In the genomic region with DNA sequence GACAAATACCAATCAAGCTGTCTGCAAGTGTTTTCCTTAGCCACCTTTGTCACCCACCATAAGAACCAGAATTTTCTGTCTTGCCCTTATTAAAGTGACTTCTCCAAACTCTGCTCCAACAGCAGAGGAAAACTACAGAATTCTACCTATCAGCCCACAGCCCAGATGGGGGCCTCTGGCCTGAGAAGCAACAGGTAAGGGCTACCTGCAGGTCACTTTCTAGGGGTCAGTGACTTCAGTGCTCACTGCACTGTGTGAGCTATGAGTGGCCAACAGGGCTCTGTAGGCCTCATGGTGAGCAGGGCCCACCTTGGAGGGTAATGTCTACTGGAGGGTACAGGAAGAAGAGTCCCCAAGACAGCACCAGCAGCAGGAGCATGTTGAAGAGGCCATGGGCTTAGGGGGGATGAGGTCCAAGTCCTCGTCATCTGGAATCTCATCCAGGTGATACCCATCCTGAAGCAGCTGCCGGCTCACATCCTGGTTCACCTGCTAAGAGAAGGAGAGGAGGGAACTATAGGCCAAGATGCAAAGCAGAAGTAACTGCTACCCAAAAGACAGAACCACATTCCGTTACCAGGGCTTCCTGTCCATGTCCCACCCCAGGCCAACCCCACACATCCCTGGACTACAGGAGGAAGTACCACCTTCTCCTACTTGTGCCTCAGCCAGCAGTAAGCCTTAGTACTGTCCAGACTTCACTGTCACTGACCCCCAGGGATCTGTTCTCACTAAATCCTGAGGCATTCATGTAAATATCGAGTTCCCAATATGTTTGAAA, we compare ENCODE assay signal across 14 cellular contexts. TPM values are rescaled to one million over a fixed set of nuclear protein-coding genes. Genes with fewer than 3 reads are reported as not detected.
DNase-seq lines count a peak whose midpoint lies in the region; TF ChIP-seq lines count a peak whose summit lies in the region.
"Had no signal": no experiment of that assay in that cellular context is flagged by ENCODE, and none has a peak within 500 bp of the region (broad histone marks: within the 10 kb centered on the region; RNA-seq: fewer than 3 reads in every experiment).

No MANE protein-coding gene starts in this region.

- no peak overlapping the region for H3K4me3 ChIP-seq in Karpas-422 (ENCODE audit: low read length)
- H3K4me3 ChIP-seq in brain microvascular endothelial cell (ENCODE audit: low read depth, low read length): no peak overlapping the region
- H3K4me3 ChIP-seq: GM23338 had no signal

- H3K36me3 Mint-ChIP-seq in activated naive CD4-positive, alpha-beta T cell treated with anti-CD3 and anti-CD28 coated beads for 36 hours (ENCODE audit: low read depth): peaks cover 14% of the 10 kb centered on the region
- H3K36me3 Mint-ChIP-seq in dendritic cell treated with granulocyte-macrophage colony-stimulating factor and Interleukin-4, amounts not matched to agents 40 ng/mL and 50 ng/mL, for 4 days (ENCODE audit: low read depth): peaks cover 77% of the 10 kb centered on the region
- peaks cover 20% of the 10 kb centered on the region for H3K36me3 Mint-ChIP-seq in type B pancreatic cell

- no peaks in the 10 kb centered on the region for H3K27me3 ChIP-seq in Karpas-422 (ENCODE audit: low read length)
- H3K27me3 ChIP-seq in brain microvascular endothelial cell (replicated peaks): no peaks in the 10 kb centered on the region
- H3K27me3 ChIP-seq: foreskin keratinocyte had no signal

- no peak for DNase-seq in activated naive CD4-positive, alpha-beta T cell treated with anti-CD3 and anti-CD28 coated beads for 36 hours
- no peak for DNase-seq in activated naive CD4-positive, alpha-beta T cell (lab: John Stamatoyannopoulos, UW)
- no peak for DNase-seq in Karpas-422
- DNase-seq in type B pancreatic cell (ENCODE audit: extremely low spot score, unreplicated experiment): no peak
- no peak for DNase-seq in NCI-H2081 (lab: John Stamatoyannopoulos, UW)
- no peak for DNase-seq in brain microvascular endothelial cell
- DNase-seq in NCI-H1417 treated with DMSO at 0.1 percent for 48 hours (lab: John Stamatoyannopoulos, UW): no peak
- DNase-seq: amniotic stem cell, NCI-H2227 treated with DMSO at 0.1 percent for 48 hours had no signal

- no peaks in the 10 kb centered on the region for H3K9me3 ChIP-seq in Karpas-422 (ENCODE audit: low read length)

- H3K27me3 Mint-ChIP-seq in activated naive CD4-positive, alpha-beta T cell treated with anti-CD3 and anti-CD28 coated beads for 36 hours (ENCODE audit: low read depth): no peaks in the 10 kb centered on the region
- H3K27me3 Mint-ChIP-seq in dendritic cell treated with granulocyte-macrophage colony-stimulating factor and Interleukin-4, amounts not matched to agents 40 ng/mL and 50 ng/mL, for 4 days: no peaks in the 10 kb centered on the region
- H3K27me3 Mint-ChIP-seq in type B pancreatic cell: no peaks in the 10 kb centered on the region

- no peaks in the 10 kb centered on the region for H3K9me3 Mint-ChIP-seq in activated naive CD4-positive, alpha-beta T cell treated with anti-CD3 and anti-CD28 coated beads for 36 hours
- no peaks in the 10 kb centered on the region for H3K9me3 Mint-ChIP-seq in dendritic cell treated with granulocyte-macrophage colony-stimulating factor and Interleukin-4, amounts not matched to agents 40 ng/mL and 50 ng/mL, for 4 days
- no peaks in the 10 kb centered on the region for H3K9me3 Mint-ChIP-seq in type B pancreatic cell
- H3K9me3 Mint-ChIP-seq: activated T-cell treated with anti-CD3 and anti-CD28 coated beads, Interleukin-2, amount 50 U/mL, for 72 hours; GM23338; T-helper 2 cell treated with Interferon-gamma antibody and Interleukin-4, amounts not matched to agents 5 μg/mL and 100 μg/mL, for 36 hours had no signal

- H3K4me2 ChIP-seq in Karpas-422 (ENCODE audit: low read depth, low read length, poor library complexity, severe bottlenecking): no peak overlapping the region
- H3K4me2 ChIP-seq: GM23338 had no signal

- CTCF ChIA-PET in activated naive CD4-positive, alpha-beta T cell treated with anti-CD3 and anti-CD28 coated beads for 36 hours (lab: Charles Lee): interaction anchor here (0.6 to 6.6 kb wide), 45 partner anchors 8 to 267 kb away, joined by 3 to 79 read pairs (median 5); partner anchors contain the start of genes LMAN1L, MPI, PPCDC and RPP25

- H3K27ac ChIP-seq in Karpas-422 (ENCODE audit: low read length) (peak overlapping the region; percentile 48), brain microvascular endothelial cell (no peak overlapping the region)
- H3K27ac ChIP-seq: foreskin keratinocyte had no signal

- in situ Hi-C loops in brain microvascular endothelial cell (cut with HindIII; ENCODE audit: low pct_ligation_motif_present, low sequenced_read_pairs): no loop called here

- H3K9ac ChIP-seq in Karpas-422 (ENCODE audit: low read length): peak overlapping the region; percentile 11; the same call in 1 of the 2 replicates

- intact Hi-C loops in activated naive CD4-positive, alpha-beta T cell treated with anti-CD3 and anti-CD28 coated beads for 36 hours (cut with micrococcal nuclease): no loop called here
- intact Hi-C loops in dendritic cell treated with granulocyte-macrophage colony-stimulating factor and Interleukin-4, amounts not matched to agents 40 ng/mL and 50 ng/mL, for 4 days (cut with micrococcal nuclease): loop anchor here (2.0 to 5.0 kb wide), 2 partner anchors 35 to 36 kb away; partner anchors contain the start of gene COX5A

- H3K79me2 ChIP-seq in Karpas-422 (ENCODE audit: low read length): peaks cover 20% of the 10 kb centered on the region

- peak overlapping the region; percentile 11 for H3K27ac Mint-ChIP-seq in activated naive CD4-positive, alpha-beta T cell treated with anti-CD3 and anti-CD28 coated beads for 36 hours
- peak overlapping the region; percentile 45 for H3K27ac Mint-ChIP-seq in dendritic cell treated with granulocyte-macrophage colony-stimulating factor and Interleukin-4, amounts not matched to agents 40 ng/mL and 50 ng/mL, for 4 days
- H3K27ac Mint-ChIP-seq in type B pancreatic cell: peak overlapping the region; percentile 84
- H3K27ac Mint-ChIP-seq: activated T-cell treated with anti-CD3 and anti-CD28 coated beads, Interleukin-2, amount 50 U/mL, for 72 hours; GM23338 had no signal

- no peaks in the 10 kb centered on the region for H4K20me1 ChIP-seq in Karpas-422 (ENCODE audit: insufficient read depth, low read depth, low read length)

- H3K36me3 ChIP-seq in Karpas-422 (ENCODE audit: insufficient read depth, low read length) (peaks cover 41% of the 10 kb centered on the region), brain microvascular endothelial cell (replicated peaks) (peaks cover 58% of the 10 kb centered on the region)

- no peaks in the 10 kb centered on the region for H3K9me2 ChIP-seq in Karpas-422 (replicated peaks; ENCODE audit: insufficient read depth, low read length)

- H3K4me3 Mint-ChIP-seq in activated naive CD4-positive, alpha-beta T cell treated with anti-CD3 and anti-CD28 coated beads for 36 hours: no peak overlapping the region
- no peak overlapping the region for H3K4me3 Mint-ChIP-seq in dendritic cell treated with granulocyte-macrophage colony-stimulating factor and Interleukin-4, amounts not matched to agents 40 ng/mL and 50 ng/mL, for 4 days
- peak overlapping the region; percentile 30 for H3K4me3 Mint-ChIP-seq in type B pancreatic cell
- H3K4me3 Mint-ChIP-seq: activated T-cell treated with anti-CD3 and anti-CD28 coated beads, Interleukin-2, amount 50 U/mL, for 72 hours; GM23338; T-helper 2 cell treated with Interferon-gamma antibody and Interleukin-4, amounts not matched to agents 5 μg/mL and 100 μg/mL, for 36 hours had no signal

- peaks cover 44% of the 10 kb centered on the region for H3K4me1 ChIP-seq in Karpas-422 (ENCODE audit: low read length)
- H3K4me1 ChIP-seq: foreskin keratinocyte had no signal

- peaks cover 25% of the 10 kb centered on the region for H3K4me1 Mint-ChIP-seq in activated naive CD4-positive, alpha-beta T cell treated with anti-CD3 and anti-CD28 coated beads for 36 hours (ENCODE audit: low read depth)
- H3K4me1 Mint-ChIP-seq in dendritic cell treated with granulocyte-macrophage colony-stimulating factor and Interleukin-4, amounts not matched to agents 40 ng/mL and 50 ng/mL, for 4 days (ENCODE audit: low read depth): peaks cover 56% of the 10 kb centered on the region
- peaks cover 20% of the 10 kb centered on the region for H3K4me1 Mint-ChIP-seq in type B pancreatic cell (ENCODE audit: unreplicated experiment)

- TF ChIP-seq CTCF in type B pancreatic cell (conservative IDR thresholded peaks at IDR 0.05) (no peak), brain microvascular endothelial cell (IDR thresholded peaks at IDR 0.05; ENCODE audit: low read depth, low read length, missing control alignments) (no peak)

- H2AFZ ChIP-seq in Karpas-422 (ENCODE audit: low read length): no peak overlapping the region
- H2AFZ ChIP-seq: GM23338 had no signal

RNA-seq across cellular contexts. Expression of gene FAM219B, which starts 4.2 kb away (rescaled TPM):
- 10 to 100 TPM; 60.3 to 63.0 TPM for total RNA-seq in activated naive CD4-positive, alpha-beta T cell treated with anti-CD3 and anti-CD28 coated beads for 36 hours
- total RNA-seq in Karpas-422 (2014; rRNA removed; shearing (Covaris generic); ENCODE audit: low replicate concordance): 58.8 and 69.5 TPM in 2 replicates
- 112 and 117 TPM in 2 replicates for total RNA-seq in type B pancreatic cell (ENCODE audit: low replicate concordance)

RNA-seq across cellular contexts. Expression of gene MPI, which starts 12.6 kb away (rescaled TPM):
- 10 to 100 TPM; 55.2 to 56.1 TPM for total RNA-seq in activated naive CD4-positive, alpha-beta T cell treated with anti-CD3 and anti-CD28 coated beads for 36 hours
- 73.7 and 78.8 TPM in 2 replicates for total RNA-seq in Karpas-422 (2014; rRNA removed; shearing (Covaris generic); ENCODE audit: low replicate concordance)
- 32.7 and 50.3 TPM in 2 replicates for total RNA-seq in type B pancreatic cell (ENCODE audit: low replicate concordance)

RNA-seq across cellular contexts. Expression of gene SCAMP2, which starts 29.3 kb away (rescaled TPM):
- total RNA-seq in activated naive CD4-positive, alpha-beta T cell treated with anti-CD3 and anti-CD28 coated beads for 36 hours: 10 to 100 TPM; 60.6 TPM
- 37.1 and 54.9 TPM in 2 replicates for total RNA-seq in Karpas-422 (2014; rRNA removed; shearing (Covaris generic); ENCODE audit: low replicate concordance)
- 58.0 and 100 TPM in 2 replicates for total RNA-seq in type B pancreatic cell (ENCODE audit: low replicate concordance)

RNA-seq across cellular contexts. Expression of gene COX5A, which starts 35.4 kb away (rescaled TPM):
- total RNA-seq in activated naive CD4-positive, alpha-beta T cell treated with anti-CD3 and anti-CD28 coated beads for 36 hours: 100 to 1,000 TPM; 346 to 348 TPM
- total RNA-seq in Karpas-422 (2014; rRNA removed; shearing (Covaris generic); ENCODE audit: low replicate concordance): 135 and 229 TPM in 2 replicates
- total RNA-seq in type B pancreatic cell (ENCODE audit: low replicate concordance): 248 and 307 TPM in 2 replicates

RNA-seq across cellular contexts. Expression of gene RPP25, which starts 54.1 kb away (rescaled TPM):
- 1 to 10 TPM; 3.5 to 3.7 TPM for total RNA-seq in activated naive CD4-positive, alpha-beta T cell treated with anti-CD3 and anti-CD28 coated beads for 36 hours
- total RNA-seq in Karpas-422 (2014; rRNA removed; shearing (Covaris generic); ENCODE audit: low replicate concordance): 4.1 and 8.1 TPM in 2 replicates
- 9.9 and 11.3 TPM in 2 replicates for total RNA-seq in type B pancreatic cell (ENCODE audit: low replicate concordance)

Comparison
In these comparisons a context has a peak if more than half of its experiments do, and no peak if none do; other contexts are left out.
1. H3K27ac Mint-ChIP-seq: peak in every context shown above with its lines; median percentile 84 in type B pancreatic cell; 45 in dendritic cell treated with granulocyte-macrophage colony-stimulating factor and Interleukin-4, amounts not matched to agents 40 ng/mL and 50 ng/mL, for 4 days; 11 in activated naive CD4-positive, alpha-beta T cell treated with anti-CD3 and anti-CD28 coated beads for 36 hours.